In the genomic region with DNA sequence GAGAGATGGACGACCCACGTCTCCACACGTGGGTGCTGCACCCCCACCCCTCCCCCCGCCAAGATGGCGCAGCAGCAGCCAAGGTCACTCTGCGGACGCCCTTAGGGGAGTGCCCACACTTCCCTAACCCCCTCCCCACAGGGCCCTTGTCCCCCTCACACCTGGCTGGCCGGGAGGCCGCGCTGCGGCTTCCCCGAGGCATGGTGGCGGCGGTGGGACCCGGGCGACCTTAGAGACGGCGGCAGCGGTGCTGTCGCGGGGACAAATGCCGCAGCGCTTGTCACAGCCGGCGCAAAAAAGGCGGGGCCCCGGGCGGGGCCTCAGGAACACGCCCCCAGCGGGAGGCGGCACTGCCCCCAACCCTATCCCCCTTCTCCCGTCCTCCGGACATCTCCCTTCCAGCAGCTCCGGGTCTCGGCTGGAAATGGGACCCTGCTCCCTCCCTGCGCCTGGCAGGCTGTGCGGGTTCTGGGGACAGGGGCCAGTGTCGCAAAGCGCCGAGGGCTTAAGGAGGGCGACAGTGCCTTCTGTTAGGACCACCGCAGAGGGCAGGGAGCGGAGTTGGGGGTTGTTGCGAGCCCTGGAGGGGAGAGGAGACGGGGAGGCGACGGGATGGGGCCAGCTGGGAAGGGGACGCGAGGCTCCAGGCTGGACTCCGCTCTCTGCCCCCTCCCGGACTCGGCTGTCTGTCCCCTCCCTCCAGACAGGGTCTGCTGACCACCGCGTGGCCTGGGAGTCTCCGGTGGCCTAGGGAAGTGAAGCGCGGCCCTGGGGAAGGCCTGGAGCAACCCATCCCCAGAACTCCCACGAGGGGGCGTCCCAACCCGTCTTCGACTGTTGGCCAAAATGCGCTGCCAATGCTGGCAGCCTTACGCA, we compare ENCODE assay signal across 1 cellular context.
TF ChIP-seq lines count a peak whose summit lies in the region.

A gene (minus strand): TSS at position 300 of the 876 bp plus-strand sequence. CDS start 98 bp downstream, at position 202.

TF ChIP-seq in HepG2, 621 proteins besides CTCF, POLR2A, EP300 and RAD21 (continued from another document and continues in another):
- TF ChIP-seq, protein P1, sequence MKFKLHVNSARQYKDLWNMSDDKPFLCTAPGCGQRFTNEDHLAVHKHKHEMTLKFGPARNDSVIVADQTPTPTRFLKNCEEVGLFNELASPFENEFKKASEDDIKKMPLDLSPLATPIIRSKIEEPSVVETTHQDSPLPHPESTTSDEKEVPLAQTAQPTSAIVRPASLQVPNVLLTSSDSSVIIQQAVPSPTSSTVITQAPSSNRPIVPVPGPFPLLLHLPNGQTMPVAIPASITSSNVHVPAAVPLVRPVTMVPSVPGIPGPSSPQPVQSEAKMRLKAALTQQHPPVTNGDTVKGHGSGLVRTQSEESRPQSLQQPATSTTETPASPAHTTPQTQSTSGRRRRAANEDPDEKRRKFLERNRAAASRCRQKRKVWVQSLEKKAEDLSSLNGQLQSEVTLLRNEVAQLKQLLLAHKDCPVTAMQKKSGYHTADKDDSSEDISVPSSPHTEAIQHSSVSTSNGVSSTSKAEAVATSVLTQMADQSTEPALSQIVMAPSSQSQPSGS (CRISPR knock-in tag; IDR thresholded peaks at IDR 0.05): no peak; the same call in 1 of the 2 replicates
- TF ChIP-seq ZKSCAN8 (CRISPR knock-in tag; IDR thresholded peaks at IDR 0.05; ENCODE audit: borderline replicate concordance) (no peak), SRF (IDR thresholded peaks at IDR 0.05; ENCODE audit: low read depth, low read length) (no peak), ZBTB7B (CRISPR knock-in tag; IDR thresholded peaks at IDR 0.05) (peak; percentile 54), ZNF30 (CRISPR knock-in tag; IDR thresholded peaks at IDR 0.05) (0 out of 2 replicates have a peak, but pooled peaks have one; percentile 70), GFI1 (CRISPR knock-in tag; IDR thresholded peaks at IDR 0.05; ENCODE audit: borderline replicate concordance) (no peak; the same call in 1 of the 2 replicates), ZNF20 (CRISPR knock-in tag; IDR thresholded peaks at IDR 0.05) (no peak), FOSL2 (CRISPR knock-in tag; IDR thresholded peaks at IDR 0.05) (no peak; the same call in 1 of the 2 replicates), SP5 (CRISPR knock-in tag; IDR thresholded peaks at IDR 0.05; ENCODE audit: borderline replicate concordance, low read depth) (no peak), SETDB1 (CRISPR knock-in tag; IDR thresholded peaks at IDR 0.05; ENCODE audit: borderline replicate concordance) (no peak), HCFC1 (IDR thresholded peaks at IDR 0.05; ENCODE audit: low read depth, low read length) (0 out of 2 replicates have a peak, but pooled peaks have one; percentile 17), DR1 (CRISPR knock-in tag; IDR thresholded peaks at IDR 0.05) (0 out of 2 replicates have a peak, but pooled peaks have one; percentile 35), ZNF616 (CRISPR knock-in tag; IDR thresholded peaks at IDR 0.05; ENCODE audit: low read depth) (0 out of 2 replicates have a peak, but pooled peaks have one; percentile 63), KAT7 (CRISPR knock-in tag; IDR thresholded peaks at IDR 0.05; ENCODE audit: borderline replicate concordance) (peak; percentile 29; the same call in 1 of the 2 replicates), GATAD2A (CRISPR knock-in tag; IDR thresholded peaks at IDR 0.05) (peak; percentile 62; the same call in 1 of the 2 replicates), ZNF747 (CRISPR knock-in tag; IDR thresholded peaks at IDR 0.05; ENCODE audit: borderline replicate concordance) (peak; percentile 68; the same call in 1 of the 2 replicates), EED (CRISPR knock-in tag; IDR thresholded peaks at IDR 0.05) (no peak), ZNF605 (CRISPR knock-in tag; IDR thresholded peaks at IDR 0.05) (no peak; the same call in 1 of the 2 replicates), ZSCAN29 (CRISPR knock-in tag; conservative IDR thresholded peaks at IDR 0.05) (0 out of 2 replicates have a peak, but pooled peaks have one; percentile 67), FIP1L1 (IDR thresholded peaks at IDR 0.05; ENCODE audit: borderline replicate concordance, insufficient read depth, low read depth, low read length) (no peak), PPARG (CRISPR knock-in tag; conservative IDR thresholded peaks at IDR 0.05) (0 out of 2 replicates have a peak, but pooled peaks have one; percentile 23), ZNF615 (CRISPR knock-in tag; IDR thresholded peaks at IDR 0.05; ENCODE audit: borderline replicate concordance) (no peak), ZFP36L1 (CRISPR knock-in tag; IDR thresholded peaks at IDR 0.05) (peak; percentile 59; the same call in 1 of the 2 replicates), ZNF782 (CRISPR knock-in tag; IDR thresholded peaks at IDR 0.05; ENCODE audit: borderline replicate concordance) (peak; percentile 80), HOXA5 (CRISPR knock-in tag; IDR thresholded peaks at IDR 0.05) (no peak; the same call in 1 of the 2 replicates), GATA4 (IDR thresholded peaks at IDR 0.05; ENCODE audit: borderline replicate concordance, low read depth) (peak; percentile 58; the same call in 1 of the 2 replicates), U2AF2 (IDR thresholded peaks at IDR 0.05; ENCODE audit: low read depth, low read length) (0 out of 2 replicates have a peak, but pooled peaks have one; percentile 63), ZNF138 (CRISPR knock-in tag; IDR thresholded peaks at IDR 0.05; ENCODE audit: low read depth) (peak; percentile 48)
- TF ChIP-seq, protein P2, sequence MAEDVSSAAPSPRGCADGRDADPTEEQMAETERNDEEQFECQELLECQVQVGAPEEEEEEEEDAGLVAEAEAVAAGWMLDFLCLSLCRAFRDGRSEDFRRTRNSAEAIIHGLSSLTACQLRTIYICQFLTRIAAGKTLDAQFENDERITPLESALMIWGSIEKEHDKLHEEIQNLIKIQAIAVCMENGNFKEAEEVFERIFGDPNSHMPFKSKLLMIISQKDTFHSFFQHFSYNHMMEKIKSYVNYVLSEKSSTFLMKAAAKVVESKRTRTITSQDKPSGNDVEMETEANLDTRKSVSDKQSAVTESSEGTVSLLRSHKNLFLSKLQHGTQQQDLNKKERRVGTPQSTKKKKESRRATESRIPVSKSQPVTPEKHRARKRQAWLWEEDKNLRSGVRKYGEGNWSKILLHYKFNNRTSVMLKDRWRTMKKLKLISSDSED (CRISPR knock-in tag; IDR thresholded peaks at IDR 0.05): no peak
- TF ChIP-seq, protein P3, sequence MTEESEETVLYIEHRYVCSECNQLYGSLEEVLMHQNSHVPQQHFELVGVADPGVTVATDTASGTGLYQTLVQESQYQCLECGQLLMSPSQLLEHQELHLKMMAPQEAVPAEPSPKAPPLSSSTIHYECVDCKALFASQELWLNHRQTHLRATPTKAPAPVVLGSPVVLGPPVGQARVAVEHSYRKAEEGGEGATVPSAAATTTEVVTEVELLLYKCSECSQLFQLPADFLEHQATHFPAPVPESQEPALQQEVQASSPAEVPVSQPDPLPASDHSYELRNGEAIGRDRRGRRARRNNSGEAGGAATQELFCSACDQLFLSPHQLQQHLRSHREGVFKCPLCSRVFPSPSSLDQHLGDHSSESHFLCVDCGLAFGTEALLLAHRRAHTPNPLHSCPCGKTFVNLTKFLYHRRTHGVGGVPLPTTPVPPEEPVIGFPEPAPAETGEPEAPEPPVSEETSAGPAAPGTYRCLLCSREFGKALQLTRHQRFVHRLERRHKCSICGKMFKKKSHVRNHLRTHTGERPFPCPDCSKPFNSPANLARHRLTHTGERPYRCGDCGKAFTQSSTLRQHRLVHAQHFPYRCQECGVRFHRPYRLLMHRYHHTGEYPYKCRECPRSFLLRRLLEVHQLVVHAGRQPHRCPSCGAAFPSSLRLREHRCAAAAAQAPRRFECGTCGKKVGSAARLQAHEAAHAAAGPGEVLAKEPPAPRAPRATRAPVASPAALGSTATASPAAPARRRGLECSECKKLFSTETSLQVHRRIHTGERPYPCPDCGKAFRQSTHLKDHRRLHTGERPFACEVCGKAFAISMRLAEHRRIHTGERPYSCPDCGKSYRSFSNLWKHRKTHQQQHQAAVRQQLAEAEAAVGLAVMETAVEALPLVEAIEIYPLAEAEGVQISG (CRISPR knock-in tag; IDR thresholded peaks at IDR 0.05): no peak
- TF ChIP-seq, protein P4, sequence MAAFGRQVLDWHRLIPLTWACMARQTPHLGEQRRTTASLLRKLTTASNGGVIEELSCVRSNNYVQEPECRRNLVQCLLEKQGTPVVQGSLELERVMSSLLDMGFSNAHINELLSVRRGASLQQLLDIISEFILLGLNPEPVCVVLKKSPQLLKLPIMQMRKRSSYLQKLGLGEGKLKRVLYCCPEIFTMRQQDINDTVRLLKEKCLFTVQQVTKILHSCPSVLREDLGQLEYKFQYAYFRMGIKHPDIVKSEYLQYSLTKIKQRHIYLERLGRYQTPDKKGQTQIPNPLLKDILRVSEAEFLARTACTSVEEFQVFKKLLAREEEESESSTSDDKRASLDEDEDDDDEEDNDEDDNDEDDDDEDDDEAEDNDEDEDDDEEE (CRISPR knock-in tag; IDR thresholded peaks at IDR 0.05): no peak; the same call in 1 of the 2 replicates
- TF ChIP-seq, protein P5, sequence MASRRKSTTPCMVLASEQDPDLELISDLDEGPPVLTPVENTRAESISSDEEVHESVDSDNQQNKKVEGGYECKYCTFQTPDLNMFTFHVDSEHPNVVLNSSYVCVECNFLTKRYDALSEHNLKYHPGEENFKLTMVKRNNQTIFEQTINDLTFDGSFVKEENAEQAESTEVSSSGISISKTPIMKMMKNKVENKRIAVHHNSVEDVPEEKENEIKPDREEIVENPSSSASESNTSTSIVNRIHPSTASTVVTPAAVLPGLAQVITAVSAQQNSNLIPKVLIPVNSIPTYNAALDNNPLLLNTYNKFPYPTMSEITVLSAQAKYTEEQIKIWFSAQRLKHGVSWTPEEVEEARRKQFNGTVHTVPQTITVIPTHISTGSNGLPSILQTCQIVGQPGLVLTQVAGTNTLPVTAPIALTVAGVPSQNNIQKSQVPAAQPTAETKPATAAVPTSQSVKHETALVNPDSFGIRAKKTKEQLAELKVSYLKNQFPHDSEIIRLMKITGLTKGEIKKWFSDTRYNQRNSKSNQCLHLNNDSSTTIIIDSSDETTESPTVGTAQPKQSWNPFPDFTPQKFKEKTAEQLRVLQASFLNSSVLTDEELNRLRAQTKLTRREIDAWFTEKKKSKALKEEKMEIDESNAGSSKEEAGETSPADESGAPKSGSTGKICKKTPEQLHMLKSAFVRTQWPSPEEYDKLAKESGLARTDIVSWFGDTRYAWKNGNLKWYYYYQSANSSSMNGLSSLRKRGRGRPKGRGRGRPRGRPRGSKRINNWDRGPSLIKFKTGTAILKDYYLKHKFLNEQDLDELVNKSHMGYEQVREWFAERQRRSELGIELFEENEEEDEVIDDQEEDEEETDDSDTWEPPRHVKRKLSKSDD (CRISPR knock-in tag; IDR thresholded peaks at IDR 0.05; ENCODE audit: low read depth): peak; percentile 49; the same call in 1 of the 2 replicates
- TF ChIP-seq, protein P6, sequence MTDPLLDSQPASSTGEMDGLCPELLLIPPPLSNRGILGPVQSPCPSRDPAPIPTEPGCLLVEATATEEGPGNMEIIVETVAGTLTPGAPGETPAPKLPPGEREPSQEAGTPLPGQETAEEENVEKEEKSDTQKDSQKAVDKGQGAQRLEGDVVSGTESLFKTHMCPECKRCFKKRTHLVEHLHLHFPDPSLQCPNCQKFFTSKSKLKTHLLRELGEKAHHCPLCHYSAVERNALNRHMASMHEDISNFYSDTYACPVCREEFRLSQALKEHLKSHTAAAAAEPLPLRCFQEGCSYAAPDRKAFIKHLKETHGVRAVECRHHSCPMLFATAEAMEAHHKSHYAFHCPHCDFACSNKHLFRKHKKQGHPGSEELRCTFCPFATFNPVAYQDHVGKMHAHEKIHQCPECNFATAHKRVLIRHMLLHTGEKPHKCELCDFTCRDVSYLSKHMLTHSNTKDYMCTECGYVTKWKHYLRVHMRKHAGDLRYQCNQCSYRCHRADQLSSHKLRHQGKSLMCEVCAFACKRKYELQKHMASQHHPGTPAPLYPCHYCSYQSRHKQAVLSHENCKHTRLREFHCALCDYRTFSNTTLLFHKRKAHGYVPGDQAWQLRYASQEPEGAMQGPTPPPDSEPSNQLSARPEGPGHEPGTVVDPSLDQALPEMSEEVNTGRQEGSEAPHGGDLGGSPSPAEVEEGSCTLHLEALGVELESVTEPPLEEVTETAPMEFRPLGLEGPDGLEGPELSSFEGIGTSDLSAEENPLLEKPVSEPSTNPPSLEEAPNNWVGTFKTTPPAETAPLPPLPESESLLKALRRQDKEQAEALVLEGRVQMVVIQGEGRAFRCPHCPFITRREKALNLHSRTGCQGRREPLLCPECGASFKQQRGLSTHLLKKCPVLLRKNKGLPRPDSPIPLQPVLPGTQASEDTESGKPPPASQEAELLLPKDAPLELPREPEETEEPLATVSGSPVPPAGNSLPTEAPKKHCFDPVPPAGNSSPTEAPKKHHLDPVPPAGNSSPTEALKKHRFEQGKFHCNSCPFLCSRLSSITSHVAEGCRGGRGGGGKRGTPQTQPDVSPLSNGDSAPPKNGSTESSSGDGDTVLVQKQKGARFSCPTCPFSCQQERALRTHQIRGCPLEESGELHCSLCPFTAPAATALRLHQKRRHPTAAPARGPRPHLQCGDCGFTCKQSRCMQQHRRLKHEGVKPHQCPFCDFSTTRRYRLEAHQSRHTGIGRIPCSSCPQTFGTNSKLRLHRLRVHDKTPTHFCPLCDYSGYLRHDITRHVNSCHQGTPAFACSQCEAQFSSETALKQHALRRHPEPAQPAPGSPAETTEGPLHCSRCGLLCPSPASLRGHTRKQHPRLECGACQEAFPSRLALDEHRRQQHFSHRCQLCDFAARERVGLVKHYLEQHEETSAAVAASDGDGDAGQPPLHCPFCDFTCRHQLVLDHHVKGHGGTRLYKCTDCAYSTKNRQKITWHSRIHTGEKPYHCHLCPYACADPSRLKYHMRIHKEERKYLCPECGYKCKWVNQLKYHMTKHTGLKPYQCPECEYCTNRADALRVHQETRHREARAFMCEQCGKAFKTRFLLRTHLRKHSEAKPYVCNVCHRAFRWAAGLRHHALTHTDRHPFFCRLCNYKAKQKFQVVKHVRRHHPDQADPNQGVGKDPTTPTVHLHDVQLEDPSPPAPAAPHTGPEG (CRISPR knock-in tag; IDR thresholded peaks at IDR 0.05): peak; percentile 83
- TF ChIP-seq, protein P7, sequence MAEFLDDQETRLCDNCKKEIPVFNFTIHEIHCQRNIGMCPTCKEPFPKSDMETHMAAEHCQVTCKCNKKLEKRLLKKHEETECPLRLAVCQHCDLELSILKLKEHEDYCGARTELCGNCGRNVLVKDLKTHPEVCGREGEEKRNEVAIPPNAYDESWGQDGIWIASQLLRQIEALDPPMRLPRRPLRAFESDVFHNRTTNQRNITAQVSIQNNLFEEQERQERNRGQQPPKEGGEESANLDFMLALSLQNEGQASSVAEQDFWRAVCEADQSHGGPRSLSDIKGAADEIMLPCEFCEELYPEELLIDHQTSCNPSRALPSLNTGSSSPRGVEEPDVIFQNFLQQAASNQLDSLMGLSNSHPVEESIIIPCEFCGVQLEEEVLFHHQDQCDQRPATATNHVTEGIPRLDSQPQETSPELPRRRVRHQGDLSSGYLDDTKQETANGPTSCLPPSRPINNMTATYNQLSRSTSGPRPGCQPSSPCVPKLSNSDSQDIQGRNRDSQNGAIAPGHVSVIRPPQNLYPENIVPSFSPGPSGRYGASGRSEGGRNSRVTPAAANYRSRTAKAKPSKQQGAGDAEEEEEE (CRISPR knock-in tag; IDR thresholded peaks at IDR 0.05; ENCODE audit: borderline replicate concordance): no peak
- TF ChIP-seq, protein P8, sequence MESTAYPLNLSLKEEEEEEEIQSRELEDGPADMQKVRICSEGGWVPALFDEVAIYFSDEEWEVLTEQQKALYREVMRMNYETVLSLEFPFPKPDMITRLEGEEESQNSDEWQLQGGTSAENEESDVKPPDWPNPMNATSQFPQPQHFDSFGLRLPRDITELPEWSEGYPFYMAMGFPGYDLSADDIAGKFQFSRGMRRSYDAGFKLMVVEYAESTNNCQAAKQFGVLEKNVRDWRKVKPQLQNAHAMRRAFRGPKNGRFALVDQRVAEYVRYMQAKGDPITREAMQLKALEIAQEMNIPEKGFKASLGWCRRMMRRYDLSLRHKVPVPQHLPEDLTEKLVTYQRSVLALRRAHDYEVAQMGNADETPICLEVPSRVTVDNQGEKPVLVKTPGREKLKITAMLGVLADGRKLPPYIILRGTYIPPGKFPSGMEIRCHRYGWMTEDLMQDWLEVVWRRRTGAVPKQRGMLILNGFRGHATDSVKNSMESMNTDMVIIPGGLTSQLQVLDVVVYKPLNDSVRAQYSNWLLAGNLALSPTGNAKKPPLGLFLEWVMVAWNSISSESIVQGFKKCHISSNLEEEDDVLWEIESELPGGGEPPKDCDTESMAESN (CRISPR knock-in tag; conservative IDR thresholded peaks at IDR 0.05): peak; percentile 74
